ENCODE assay signal across 9 cellular contexts in the genomic region with DNA sequence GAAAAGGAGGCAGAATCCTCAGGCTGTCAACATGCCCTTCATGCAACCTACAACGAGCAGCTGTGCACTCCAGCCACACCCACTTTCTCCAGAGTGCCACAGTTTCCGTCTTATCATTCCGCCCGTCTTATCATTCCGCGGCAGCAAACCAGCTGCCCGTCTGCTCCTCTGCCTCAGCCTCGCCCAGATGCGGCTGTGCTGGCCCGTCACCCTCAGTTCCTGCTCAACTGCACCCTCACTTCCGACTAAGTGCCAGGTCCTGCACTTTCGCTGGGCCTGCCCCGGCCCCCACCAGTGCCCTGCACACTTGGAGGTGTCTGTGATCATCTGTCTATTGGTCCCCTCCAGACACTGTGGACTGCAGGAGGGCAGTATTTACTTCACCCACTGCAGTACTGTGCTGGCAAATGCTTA.
DNase-seq lines count a peak whose midpoint lies in the region; ATAC-seq lines count a peak whose summit lies in the region.
"Had no signal": no experiment of that assay in that cellular context is flagged by ENCODE, and none has a peak within 500 bp of the region (broad histone marks: within the 10 kb centered on the region; RNA-seq: fewer than 3 reads in every experiment).

No MANE protein-coding gene starts in this region.

- DNase-seq in NCI-H524 (lab: John Stamatoyannopoulos, UW) = peak; percentile 41 to 74
- no peak for DNase-seq in NCI-H524 treated with DMSO at 0.1 percent for 48 hours (lab: John Stamatoyannopoulos, UW)
- peak; percentile 64 for DNase-seq in activated CD8-positive, alpha-beta memory T cell treated with anti-CD3 and anti-CD28 coated beads for 24 hours
- peak; percentile 47 for DNase-seq in germinal center (ENCODE audit: low spot score)
- peak; percentile 39 to 47 for DNase-seq in stimulated activated CD4-positive, alpha-beta T cell treated with anti-CD3 and anti-CD28 coated beads, Interleukin-2, amount 100 ng/mL, for 24 hours
- DNase-seq in NCI-H2196 (lab: John Stamatoyannopoulos, UW; ENCODE audit: unreplicated experiment) = no peak

- ATAC-seq in GM19035 (IDR thresholded peaks at IDR 0.05; ENCODE audit: unreplicated experiment) (no peak), GM18861 (IDR thresholded peaks at IDR 0.05; ENCODE audit: unreplicated experiment) (no peak)
- ATAC-seq: Panc1 had no signal

Comparison
In these comparisons a context has a peak if more than half of its experiments do, and no peak if none do; other contexts are left out.
1. DNase-seq: peak in NCI-H524 (2 of 2), activated CD8-positive, alpha-beta memory T cell treated with anti-CD3 and anti-CD28 coated beads for 24 hours (single experiment), germinal center (single experiment) and stimulated activated CD4-positive, alpha-beta T cell treated with anti-CD3 and anti-CD28 coated beads, Interleukin-2, amount 100 ng/mL, for 24 hours (2 of 2); none in NCI-H524 treated with DMSO at 0.1 percent for 48 hours (single experiment) and NCI-H2196 (single experiment).